In the genomic region with DNA sequence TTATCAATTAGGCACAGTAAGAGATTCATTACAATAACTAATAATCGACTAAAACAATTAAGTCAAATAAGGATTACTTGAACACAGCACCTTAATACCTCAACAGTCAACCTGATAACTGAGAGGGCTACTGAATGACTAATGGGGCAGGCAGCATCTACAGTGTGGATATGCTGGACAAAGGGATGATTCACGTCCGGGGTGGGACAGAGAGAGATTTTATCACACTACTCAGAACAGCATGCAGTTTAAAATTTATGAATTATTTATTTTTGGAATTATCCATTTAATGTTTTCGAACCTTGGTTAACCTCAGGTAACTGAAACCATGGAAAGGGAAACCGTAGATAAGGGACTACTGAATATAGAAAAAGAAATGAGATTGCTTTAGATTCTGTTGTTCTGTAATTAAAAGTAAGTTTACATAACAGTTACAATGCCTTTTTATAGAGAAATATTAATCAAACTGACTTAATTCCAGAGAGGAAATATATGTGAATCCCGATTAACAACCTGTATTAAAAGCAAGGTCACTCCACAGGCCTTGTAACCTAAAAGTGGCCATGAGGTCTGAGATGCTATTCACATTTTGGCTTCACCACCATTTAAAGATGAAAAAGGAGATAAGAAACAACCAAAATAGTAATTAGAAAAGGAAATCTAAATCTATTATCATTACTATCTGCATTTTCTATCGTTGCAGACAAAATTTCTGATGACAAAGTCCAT, we compare ENCODE assay signal across 1 cellular context.
A peak's percentile ranks its signal among the peaks of the same experiment; 100 is the strongest.
TF ChIP-seq lines count a peak whose summit lies in the region.

No MANE protein-coding gene starts in this region.

TF ChIP-seq in SK-N-SH, 30 proteins besides CTCF, POLR2A, EP300 and RAD21 (continued from another document):
- TF ChIP-seq MEF2A (IDR thresholded peaks at IDR 0.05; ENCODE audit: borderline replicate concordance, low read depth) (peak; percentile 43; the same call in 1 of the 2 replicates), TCF12 (IDR thresholded peaks at IDR 0.05) (peak; percentile 74), YY1 (IDR thresholded peaks at IDR 0.05; ENCODE audit: low read depth) (no peak), FOSL2 (IDR thresholded peaks at IDR 0.05; ENCODE audit: borderline replicate concordance, low read depth) (peak; percentile 90), MXI1 (IDR thresholded peaks at IDR 0.05; ENCODE audit: low read depth, low read length) (no peak), ELF1 (IDR thresholded peaks at IDR 0.05) (no peak), RFX5 (IDR thresholded peaks at IDR 0.05; ENCODE audit: low read length) (no peak), CHD2 (IDR thresholded peaks at IDR 0.05; ENCODE audit: low read length, partially characterized antibody) (no peak), FOXJ3 (CRISPR knock-in tag; IDR thresholded peaks at IDR 0.05) (no peak), SIN3A (IDR thresholded peaks at IDR 0.05; ENCODE audit: borderline replicate concordance, low read depth, low read length) (no peak), POLR2AphosphoS5 (IDR thresholded peaks at IDR 0.05; ENCODE audit: low read depth, low read length) (peak; percentile 45; the same call in 1 of the 2 replicates), RCOR1 (IDR thresholded peaks at IDR 0.05; ENCODE audit: low read length) (no peak), GABPA (IDR thresholded peaks at IDR 0.05; ENCODE audit: low read depth) (no peak), NFIC (IDR thresholded peaks at IDR 0.05; ENCODE audit: borderline replicate concordance) (no peak; the same call in 1 of the 2 replicates)
- TF ChIP-seq, protein P1, sequence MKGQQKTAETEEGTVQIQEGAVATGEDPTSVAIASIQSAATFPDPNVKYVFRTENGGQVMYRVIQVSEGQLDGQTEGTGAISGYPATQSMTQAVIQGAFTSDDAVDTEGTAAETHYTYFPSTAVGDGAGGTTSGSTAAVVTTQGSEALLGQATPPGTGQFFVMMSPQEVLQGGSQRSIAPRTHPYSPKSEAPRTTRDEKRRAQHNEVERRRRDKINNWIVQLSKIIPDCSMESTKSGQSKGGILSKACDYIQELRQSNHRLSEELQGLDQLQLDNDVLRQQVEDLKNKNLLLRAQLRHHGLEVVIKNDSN (IDR thresholded peaks at IDR 0.05; ENCODE audit: borderline replicate concordance, low read depth), result no peak
- TF ChIP-seq, protein P2, sequence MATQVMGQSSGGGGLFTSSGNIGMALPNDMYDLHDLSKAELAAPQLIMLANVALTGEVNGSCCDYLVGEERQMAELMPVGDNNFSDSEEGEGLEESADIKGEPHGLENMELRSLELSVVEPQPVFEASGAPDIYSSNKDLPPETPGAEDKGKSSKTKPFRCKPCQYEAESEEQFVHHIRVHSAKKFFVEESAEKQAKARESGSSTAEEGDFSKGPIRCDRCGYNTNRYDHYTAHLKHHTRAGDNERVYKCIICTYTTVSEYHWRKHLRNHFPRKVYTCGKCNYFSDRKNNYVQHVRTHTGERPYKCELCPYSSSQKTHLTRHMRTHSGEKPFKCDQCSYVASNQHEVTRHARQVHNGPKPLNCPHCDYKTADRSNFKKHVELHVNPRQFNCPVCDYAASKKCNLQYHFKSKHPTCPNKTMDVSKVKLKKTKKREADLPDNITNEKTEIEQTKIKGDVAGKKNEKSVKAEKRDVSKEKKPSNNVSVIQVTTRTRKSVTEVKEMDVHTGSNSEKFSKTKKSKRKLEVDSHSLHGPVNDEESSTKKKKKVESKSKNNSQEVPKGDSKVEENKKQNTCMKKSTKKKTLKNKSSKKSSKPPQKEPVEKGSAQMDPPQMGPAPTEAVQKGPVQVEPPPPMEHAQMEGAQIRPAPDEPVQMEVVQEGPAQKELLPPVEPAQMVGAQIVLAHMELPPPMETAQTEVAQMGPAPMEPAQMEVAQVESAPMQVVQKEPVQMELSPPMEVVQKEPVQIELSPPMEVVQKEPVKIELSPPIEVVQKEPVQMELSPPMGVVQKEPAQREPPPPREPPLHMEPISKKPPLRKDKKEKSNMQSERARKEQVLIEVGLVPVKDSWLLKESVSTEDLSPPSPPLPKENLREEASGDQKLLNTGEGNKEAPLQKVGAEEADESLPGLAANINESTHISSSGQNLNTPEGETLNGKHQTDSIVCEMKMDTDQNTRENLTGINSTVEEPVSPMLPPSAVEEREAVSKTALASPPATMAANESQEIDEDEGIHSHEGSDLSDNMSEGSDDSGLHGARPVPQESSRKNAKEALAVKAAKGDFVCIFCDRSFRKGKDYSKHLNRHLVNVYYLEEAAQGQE (IDR thresholded peaks at IDR 0.05; ENCODE audit: low read depth, low read length), result no peak
- TF ChIP-seq, protein P3, sequence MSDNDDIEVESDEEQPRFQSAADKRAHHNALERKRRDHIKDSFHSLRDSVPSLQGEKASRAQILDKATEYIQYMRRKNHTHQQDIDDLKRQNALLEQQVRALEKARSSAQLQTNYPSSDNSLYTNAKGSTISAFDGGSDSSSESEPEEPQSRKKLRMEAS (IDR thresholded peaks at IDR 0.05; ENCODE audit: low read depth), result no peak
- TF ChIP-seq, protein P4, sequence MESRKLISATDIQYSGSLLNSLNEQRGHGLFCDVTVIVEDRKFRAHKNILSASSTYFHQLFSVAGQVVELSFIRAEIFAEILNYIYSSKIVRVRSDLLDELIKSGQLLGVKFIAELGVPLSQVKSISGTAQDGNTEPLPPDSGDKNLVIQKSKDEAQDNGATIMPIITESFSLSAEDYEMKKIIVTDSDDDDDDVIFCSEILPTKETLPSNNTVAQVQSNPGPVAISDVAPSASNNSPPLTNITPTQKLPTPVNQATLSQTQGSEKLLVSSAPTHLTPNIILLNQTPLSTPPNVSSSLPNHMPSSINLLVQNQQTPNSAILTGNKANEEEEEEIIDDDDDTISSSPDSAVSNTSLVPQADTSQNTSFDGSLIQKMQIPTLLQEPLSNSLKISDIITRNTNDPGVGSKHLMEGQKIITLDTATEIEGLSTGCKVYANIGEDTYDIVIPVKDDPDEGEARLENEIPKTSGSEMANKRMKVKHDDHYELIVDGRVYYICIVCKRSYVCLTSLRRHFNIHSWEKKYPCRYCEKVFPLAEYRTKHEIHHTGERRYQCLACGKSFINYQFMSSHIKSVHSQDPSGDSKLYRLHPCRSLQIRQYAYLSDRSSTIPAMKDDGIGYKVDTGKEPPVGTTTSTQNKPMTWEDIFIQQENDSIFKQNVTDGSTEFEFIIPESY (IDR thresholded peaks at IDR 0.05; ENCODE audit: borderline replicate concordance, low read depth), result no peak
